In the genomic region with DNA sequence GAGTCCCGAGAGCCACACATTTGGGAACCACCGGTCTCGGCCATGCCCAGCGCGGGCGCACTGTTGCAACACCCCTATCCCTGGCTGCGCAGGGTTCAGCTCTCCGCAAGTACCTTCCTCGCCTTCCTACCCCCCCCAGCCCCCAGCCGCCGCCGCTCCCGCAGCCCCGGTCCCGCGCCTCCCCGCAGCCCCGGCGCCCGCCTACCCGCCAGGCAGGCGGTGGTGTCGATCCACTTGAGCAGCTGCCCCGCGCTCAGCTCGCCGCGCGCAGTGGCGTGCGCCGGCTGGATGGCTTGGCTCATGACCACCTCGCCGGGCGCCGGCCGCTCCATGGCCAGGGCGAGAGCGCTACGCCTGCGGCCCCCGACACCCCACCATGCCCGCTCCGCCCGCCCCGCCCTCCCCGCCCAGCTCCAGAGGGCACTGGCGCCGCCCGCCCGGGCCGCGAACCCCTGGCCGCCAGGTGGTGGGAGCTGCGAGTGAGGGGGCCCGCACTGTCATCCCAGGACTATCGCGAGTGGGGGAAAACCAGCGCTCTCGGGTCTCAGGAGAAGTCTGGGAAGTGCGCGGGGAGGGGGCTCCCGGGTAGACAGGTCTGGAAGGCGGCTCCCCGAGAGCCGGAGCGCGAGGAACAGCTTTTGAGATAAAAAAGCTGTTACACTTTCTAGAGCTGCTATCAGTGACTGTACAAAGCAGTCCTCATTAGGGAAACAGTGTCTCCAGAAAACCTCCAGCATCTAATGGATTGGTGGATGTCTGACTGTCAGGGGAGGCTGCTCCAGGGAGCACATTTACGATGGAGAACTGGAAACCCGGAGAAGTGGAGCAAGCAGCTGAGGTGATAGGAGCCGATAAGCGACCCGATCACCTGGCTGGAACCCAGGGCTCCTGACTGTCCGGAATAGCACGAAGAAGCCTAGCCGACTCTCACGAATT, we compare ENCODE assay signal across 9 cellular contexts. TPM values are rescaled to one million over a fixed set of nuclear protein-coding genes. Genes with fewer than 3 reads are reported as not detected.
A peak's percentile ranks its signal among the peaks of the same experiment; 100 is the strongest.
DNase-seq lines count a peak whose midpoint lies in the region; ATAC-seq and TF ChIP-seq lines count a peak whose summit lies in the region.
"Had no signal": no experiment of that assay in that cellular context is flagged by ENCODE, and none has a peak within 500 bp of the region (broad histone marks: within the 10 kb centered on the region; RNA-seq: fewer than 3 reads in every experiment).

A gene (minus strand): TSS at position 352 of the 936 bp plus-strand sequence. CDS start 20 bp downstream, at position 332.

- H3K4me3 ChIP-seq in SK-N-SH (ENCODE audit: low read depth in 2 of 2, low read length in 1 of 2) (peak within 1 kb of the TSS; percentile 42 to 59), prostate gland (peak within 1 kb of the TSS; percentile 38 to 42)

- H3K9me3 ChIP-seq in SK-N-SH (no peaks in the 10 kb centered on the region), prostate gland (no peaks in the 10 kb centered on the region)

- TF ChIP-seq POLR2A in prostate gland (IDR thresholded peaks at IDR 0.05) = no peak

- H3K27me3 ChIP-seq in SK-N-SH (ENCODE audit: insufficient read depth) (no peaks in the 10 kb centered on the region), foreskin keratinocyte (peaks cover 22% of the 10 kb centered on the region), prostate gland (replicated peaks; ENCODE audit: insufficient read depth) (no peaks in the 10 kb centered on the region)

- no peaks in the 10 kb centered on the region for H3F3A ChIP-seq in SK-N-SH (replicated peaks; ENCODE audit: insufficient read depth)

- H3K36me3 ChIP-seq in SK-N-SH (replicated peaks in 1 of 2; ENCODE audit: control insufficient read depth in 1 of 2, insufficient read depth in 2 of 2, low read length in 1 of 2) (no peaks in the 10 kb centered on the region), prostate gland (no peaks in the 10 kb centered on the region)

- POLR2A ChIA-PET in SK-N-SH (lab: Yijun Ruan, JAX) = no interaction called here

- H3K9ac ChIP-seq in SK-N-SH = no peak within 1 kb of the TSS

- TF ChIP-seq CTCF in SK-N-SH (IDR thresholded peaks at IDR 0.05) (no peak), foreskin keratinocyte (conservative IDR thresholded peaks at IDR 0.05) (no peak), prostate gland (IDR thresholded peaks at IDR 0.05) (no peak)

- H3K9me2 ChIP-seq in SK-N-SH = no peaks in the 10 kb centered on the region

- 47% methylated on average over 31 of the region's 77 CpGs for WGBS in SK-N-SH (ENCODE audit: low lambda C conversion rate)
- WGBS in prostate gland = 4% methylated on average over 34 of the region's 77 CpGs

- TF ChIP-seq EP300 in SK-N-SH (IDR thresholded peaks at IDR 0.05; ENCODE audit: borderline replicate concordance in 1 of 2, low read depth in 1 of 2, low read length in 1 of 2) = no peak

- no peaks in the 10 kb centered on the region for H3K79me2 ChIP-seq in SK-N-SH (ENCODE audit: insufficient read depth)

- DNase-seq in D341Med (ENCODE audit: low spot score) (peak; percentile 25), SK-N-SH (peak; percentile 73), foreskin keratinocyte (no peak), prostate gland (ENCODE audit: low spot score) (no peak), NCI-H2196 treated with DMSO at 0.1 percent for 48 hours (lab: John Stamatoyannopoulos, UW; ENCODE audit: unreplicated experiment) (no peak)
- no peak for DNase-seq in activated CD4-positive, CD25-positive, alpha-beta regulatory T cell (lab: John Stamatoyannopoulos, UW)
- no peak for DNase-seq in effector CD8-positive, alpha-beta T cell (lab: John Stamatoyannopoulos, UW)
- DNase-seq in activated effector memory CD4-positive, alpha-beta T cell treated with anti-CD3 and anti-CD28 coated beads, Interleukin-2, amount 50 U/mL, for 16 hours = no peak

- no peak for TF ChIP-seq RAD21 in SK-N-SH (IDR thresholded peaks at IDR 0.05; ENCODE audit: low read length)

- peak; percentile 62 for ATAC-seq in foreskin keratinocyte

- H4K20me1 ChIP-seq in SK-N-SH (ENCODE audit: insufficient read depth) = no peaks in the 10 kb centered on the region

- CTCF ChIA-PET in SK-N-SH (lab: Yijun Ruan, JAX) = interaction anchor here (0.6 to 1.5 kb wide), 5 partner anchors 9 to 1061 kb away, joined by 3 to 5 read pairs (median 4); no protein-coding TSS in a partner anchor

- H3K4me2 ChIP-seq in SK-N-SH = peak within 1 kb of the TSS; percentile 69

- H3K4me1 ChIP-seq in SK-N-SH (ENCODE audit: control insufficient read depth in 1 of 2, insufficient read depth in 2 of 2, low read depth in 1 of 2, low read length in 1 of 2) (no peaks in the 10 kb centered on the region; a peak in 1 of 4 replicates), foreskin keratinocyte (no peaks in the 10 kb centered on the region), prostate gland (replicated peaks) (no peaks in the 10 kb centered on the region)

- intact Hi-C loops in prostate gland (cut with DNase I) = no loop called here

- H2AFZ ChIP-seq in SK-N-SH (ENCODE audit: low read depth) = peak within 1 kb of the TSS; percentile 41; the same call in 1 of the 2 replicates

- H3K27ac ChIP-seq in SK-N-SH (ENCODE audit: low read depth in 2 of 2, low read length in 1 of 2) = no peak within 1 kb of the TSS
- H3K27ac ChIP-seq in foreskin keratinocyte = no peak within 1 kb of the TSS
- no peak within 1 kb of the TSS for H3K27ac ChIP-seq in prostate gland
- H3K27ac ChIP-seq: HL-60 had no signal

TF ChIP-seq in SK-N-SH, 30 proteins besides CTCF, POLR2A, EP300 and RAD21 (continues in another document):
- TF ChIP-seq, protein P1, sequence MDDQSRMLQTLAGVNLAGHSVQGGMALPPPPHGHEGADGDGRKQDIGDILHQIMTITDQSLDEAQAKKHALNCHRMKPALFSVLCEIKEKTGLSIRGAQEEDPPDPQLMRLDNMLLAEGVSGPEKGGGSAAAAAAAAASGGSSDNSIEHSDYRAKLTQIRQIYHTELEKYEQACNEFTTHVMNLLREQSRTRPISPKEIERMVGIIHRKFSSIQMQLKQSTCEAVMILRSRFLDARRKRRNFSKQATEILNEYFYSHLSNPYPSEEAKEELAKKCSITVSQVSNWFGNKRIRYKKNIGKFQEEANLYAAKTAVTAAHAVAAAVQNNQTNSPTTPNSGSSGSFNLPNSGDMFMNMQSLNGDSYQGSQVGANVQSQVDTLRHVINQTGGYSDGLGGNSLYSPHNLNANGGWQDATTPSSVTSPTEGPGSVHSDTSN (IDR thresholded peaks at IDR 0.05) = no peak
- TF ChIP-seq MXI1 (IDR thresholded peaks at IDR 0.05; ENCODE audit: low read depth, low read length) (no peak), POLR2AphosphoS5 (IDR thresholded peaks at IDR 0.05; ENCODE audit: low read depth, low read length) (no peak), MEF2A (IDR thresholded peaks at IDR 0.05; ENCODE audit: borderline replicate concordance, low read depth) (no peak), JUND (IDR thresholded peaks at IDR 0.05) (no peak), CHD2 (IDR thresholded peaks at IDR 0.05; ENCODE audit: low read length, partially characterized antibody) (no peak), FOXM1 (IDR thresholded peaks at IDR 0.05; ENCODE audit: low read depth) (no peak), SMC3 (IDR thresholded peaks at IDR 0.05; ENCODE audit: low read depth, low read length) (no peak), TEAD4 (IDR thresholded peaks at IDR 0.05; ENCODE audit: borderline replicate concordance, insufficient read depth) (no peak)
- TF ChIP-seq, protein P2, sequence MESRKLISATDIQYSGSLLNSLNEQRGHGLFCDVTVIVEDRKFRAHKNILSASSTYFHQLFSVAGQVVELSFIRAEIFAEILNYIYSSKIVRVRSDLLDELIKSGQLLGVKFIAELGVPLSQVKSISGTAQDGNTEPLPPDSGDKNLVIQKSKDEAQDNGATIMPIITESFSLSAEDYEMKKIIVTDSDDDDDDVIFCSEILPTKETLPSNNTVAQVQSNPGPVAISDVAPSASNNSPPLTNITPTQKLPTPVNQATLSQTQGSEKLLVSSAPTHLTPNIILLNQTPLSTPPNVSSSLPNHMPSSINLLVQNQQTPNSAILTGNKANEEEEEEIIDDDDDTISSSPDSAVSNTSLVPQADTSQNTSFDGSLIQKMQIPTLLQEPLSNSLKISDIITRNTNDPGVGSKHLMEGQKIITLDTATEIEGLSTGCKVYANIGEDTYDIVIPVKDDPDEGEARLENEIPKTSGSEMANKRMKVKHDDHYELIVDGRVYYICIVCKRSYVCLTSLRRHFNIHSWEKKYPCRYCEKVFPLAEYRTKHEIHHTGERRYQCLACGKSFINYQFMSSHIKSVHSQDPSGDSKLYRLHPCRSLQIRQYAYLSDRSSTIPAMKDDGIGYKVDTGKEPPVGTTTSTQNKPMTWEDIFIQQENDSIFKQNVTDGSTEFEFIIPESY (IDR thresholded peaks at IDR 0.05; ENCODE audit: borderline replicate concordance, low read depth) = no peak
- TF ChIP-seq, protein P3, sequence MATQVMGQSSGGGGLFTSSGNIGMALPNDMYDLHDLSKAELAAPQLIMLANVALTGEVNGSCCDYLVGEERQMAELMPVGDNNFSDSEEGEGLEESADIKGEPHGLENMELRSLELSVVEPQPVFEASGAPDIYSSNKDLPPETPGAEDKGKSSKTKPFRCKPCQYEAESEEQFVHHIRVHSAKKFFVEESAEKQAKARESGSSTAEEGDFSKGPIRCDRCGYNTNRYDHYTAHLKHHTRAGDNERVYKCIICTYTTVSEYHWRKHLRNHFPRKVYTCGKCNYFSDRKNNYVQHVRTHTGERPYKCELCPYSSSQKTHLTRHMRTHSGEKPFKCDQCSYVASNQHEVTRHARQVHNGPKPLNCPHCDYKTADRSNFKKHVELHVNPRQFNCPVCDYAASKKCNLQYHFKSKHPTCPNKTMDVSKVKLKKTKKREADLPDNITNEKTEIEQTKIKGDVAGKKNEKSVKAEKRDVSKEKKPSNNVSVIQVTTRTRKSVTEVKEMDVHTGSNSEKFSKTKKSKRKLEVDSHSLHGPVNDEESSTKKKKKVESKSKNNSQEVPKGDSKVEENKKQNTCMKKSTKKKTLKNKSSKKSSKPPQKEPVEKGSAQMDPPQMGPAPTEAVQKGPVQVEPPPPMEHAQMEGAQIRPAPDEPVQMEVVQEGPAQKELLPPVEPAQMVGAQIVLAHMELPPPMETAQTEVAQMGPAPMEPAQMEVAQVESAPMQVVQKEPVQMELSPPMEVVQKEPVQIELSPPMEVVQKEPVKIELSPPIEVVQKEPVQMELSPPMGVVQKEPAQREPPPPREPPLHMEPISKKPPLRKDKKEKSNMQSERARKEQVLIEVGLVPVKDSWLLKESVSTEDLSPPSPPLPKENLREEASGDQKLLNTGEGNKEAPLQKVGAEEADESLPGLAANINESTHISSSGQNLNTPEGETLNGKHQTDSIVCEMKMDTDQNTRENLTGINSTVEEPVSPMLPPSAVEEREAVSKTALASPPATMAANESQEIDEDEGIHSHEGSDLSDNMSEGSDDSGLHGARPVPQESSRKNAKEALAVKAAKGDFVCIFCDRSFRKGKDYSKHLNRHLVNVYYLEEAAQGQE (IDR thresholded peaks at IDR 0.05; ENCODE audit: low read depth, low read length) = no peak

RNA-seq across cellular contexts. Expression of the gene that starts here (rescaled TPM):
- polyA plus RNA-seq in SK-N-SH (2012; rRNA removed) (0.07 and 0.19 TPM in 2 replicates), foreskin keratinocyte (not detected in 2 replicates)
- polyA plus RNA-seq in SK-N-SH (2012; cell fraction: cytosol; rRNA removed) = 0.03 TPM in 1 of 2 replicates, not detected in the other
- polyA plus RNA-seq in SK-N-SH (2012; cell fraction: nucleus; rRNA removed) = 0.23 TPM in 1 of 2 replicates, not detected in the other
- total RNA-seq in foreskin keratinocyte (not detected in 2 replicates), prostate gland (1 to 10 TPM in 1 of 2 donors, not detected in 1; 1.0 TPM)

Comparison
In these comparisons a context has a peak if more than half of its experiments do, and no peak if none do; other contexts are left out.
1. Peak in DNase-seq, H3K4me3 ChIP-seq and H3K4me2 ChIP-seq in SK-N-SH; RNA of the gene not detected or under 1 TPM.
2. Peak in ATAC-seq in foreskin keratinocyte; RNA of the gene not detected or under 1 TPM.